Comparison of ENCODE assay signal across 17 cellular contexts in genomic region chr12:53483979-53484377, GRCh38. TPM values are rescaled to one million over a fixed set of nuclear protein-coding genes. Genes with fewer than 3 reads are reported as not detected.
DNase-seq lines count a peak whose midpoint lies in the region; ATAC-seq, FAIRE-seq and TF ChIP-seq lines count a peak whose summit lies in the region.
"Had no signal": no experiment of that assay in that cellular context is flagged by ENCODE, and none has a peak within 500 bp of the region (broad histone marks: within the 10 kb centered on the region; RNA-seq: fewer than 3 reads in every experiment).

No MANE protein-coding gene starts in this region.

- H3K36me3 ChIP-seq in MM.1S (replicated peaks; ENCODE audit: insufficient read depth, low read length) (peaks cover 22% of the 10 kb centered on the region; the same call in 1 of the 2 replicates), K562 (ENCODE audit: control insufficient read depth, insufficient read depth, low read length) (peaks cover 83% of the 10 kb centered on the region), osteoblast (ENCODE audit: insufficient read depth, low read length) (peaks cover 90% of the 10 kb centered on the region)

- no peak overlapping the region for H3K4me2 ChIP-seq in MM.1S (ENCODE audit: low read depth, low read length)
- H3K4me2 ChIP-seq in K562 (ENCODE audit: insufficient read depth, low read length): no peak overlapping the region
- H3K4me2 ChIP-seq in osteoblast (ENCODE audit: insufficient read depth, low read length): no peak overlapping the region
- H3K4me2 ChIP-seq: hepatocyte had no signal

- H3K9me1 ChIP-seq in K562 (ENCODE audit: control insufficient read depth, insufficient read depth, low read length): peaks cover 3% of the 10 kb centered on the region

- ATAC-seq in K562: no peak

- POLR2A ChIA-PET in K562 (lab: Yijun Ruan, JAX): interaction anchor here (0.6 to 7.1 kb wide), 6 partner anchors 8 to 428 kb away, joined by 3 to 99 read pairs (median 9); no protein-coding TSS in a partner anchor
- POLR2A ChIA-PET in GM10248 (lab: Yijun Ruan, JAX): interaction anchor here (0.9 kb wide), 1 partner anchor 10 kb away, joined by 3 read pairs; no protein-coding TSS in a partner anchor

- DNase-seq in DMS 273 (lab: John Stamatoyannopoulos, UW; ENCODE audit: unreplicated experiment) (peak; percentile 32), DMS 273 treated with DMSO at 0.1 percent for 48 hours (lab: John Stamatoyannopoulos, UW) (no peak), MM.1S (no peak), K562 (ENCODE audit: extremely low read depth in 1 of 4, low spot score in 3 of 4) (no peak), osteoblast (ENCODE audit: insufficient read length, low spot score, missing footprints) (peak; percentile 63), DMS79 (lab: John Stamatoyannopoulos, UW) (no peak), G401 (ENCODE audit: low spot score) (no peak), GM10248 (ENCODE audit: extremely low spot score) (no peak)
- DNase-seq: 8988T; activated CD4-positive, alpha-beta T cell treated with anti-CD3 and anti-CD28 coated beads, Interleukin-2, amount 50 U/mL, for 1 hour; esophagus squamous epithelium; left ventricle myocardium inferior; NCI-H2227 treated with DMSO at 0.1 percent for 48 hours; nucleus accumbens had no signal

- H3K9me3 ChIP-seq in MM.1S (replicated peaks; ENCODE audit: insufficient read depth, low read length): no peaks in the 10 kb centered on the region
- no peaks in the 10 kb centered on the region for H3K9me3 ChIP-seq in K562 (replicated peaks; ENCODE audit: control insufficient read depth, insufficient read depth, low read depth, low read length)
- H3K9me3 ChIP-seq in osteoblast (ENCODE audit: low read depth, low read length): no peaks in the 10 kb centered on the region
- H3K9me3 ChIP-seq: esophagus squamous epithelium, left ventricle myocardium inferior had no signal

- no TSS peak for BruUV-seq in K562 (replicated peaks; lab: Mats Ljungman, UMichigan)

- intact Hi-C loops in K562 (cut with micrococcal nuclease): no loop called here

- H4K20me1 ChIP-seq in MM.1S (ENCODE audit: insufficient read depth, low read length): peaks cover 7% of the 10 kb centered on the region; the same call in 1 of the 2 replicates
- H4K20me1 ChIP-seq in K562 (replicated peaks; ENCODE audit: control insufficient read depth, insufficient read depth, low read length): peaks cover 8% of the 10 kb centered on the region
- peaks cover 62% of the 10 kb centered on the region for H4K20me1 ChIP-seq in osteoblast (ENCODE audit: insufficient read depth, low read length)

- no peak for TF ChIP-seq EP300 in K562 (IDR thresholded peaks at IDR 0.05; ENCODE audit: low read length)

- peak overlapping the region; percentile 9; the same call in 1 of the 2 replicates for H3K27ac ChIP-seq in MM.1S (ENCODE audit: low read length)
- no peak overlapping the region for H3K27ac ChIP-seq in K562 (ENCODE audit: extremely low read depth, low read depth, low read length)
- peak overlapping the region; percentile 13 for H3K27ac ChIP-seq in osteoblast (ENCODE audit: low read depth, low read length)

- in situ Hi-C loops in K562 (cut with MboI) (no loop called here), G401 (cut with HindIII; ENCODE audit: low sequenced_read_pairs) (no loop called here)

- H3K9ac ChIP-seq in MM.1S (ENCODE audit: low read length) (no peak overlapping the region), K562 (ENCODE audit: insufficient read depth in 1 of 2, low read depth in 2 of 2, low read length in 2 of 2) (no peak overlapping the region)

- no peak overlapping the region for H3K4me3 ChIP-seq in MM.1S (ENCODE audit: low read length)
- no peak overlapping the region for H3K4me3 ChIP-seq in K562
- H3K4me3 ChIP-seq in osteoblast (ENCODE audit: insufficient read depth, low read length): no peak overlapping the region
- H3K4me3 ChIP-seq: esophagus squamous epithelium, hepatocyte, left ventricle myocardium inferior had no signal

- H2AFZ ChIP-seq in MM.1S (ENCODE audit: low read length) (no peak overlapping the region), K562 (ENCODE audit: low read depth, low read length) (no peak overlapping the region), osteoblast (ENCODE audit: low read length) (no peak overlapping the region)
- H2AFZ ChIP-seq: hepatocyte had no signal

- H3K4me1 ChIP-seq in MM.1S (ENCODE audit: low read length): peaks cover 19% of the 10 kb centered on the region
- H3K4me1 ChIP-seq in K562 (replicated peaks in 1 of 2; ENCODE audit: control insufficient read depth in 2 of 2, insufficient read depth in 2 of 2, low read length in 2 of 2): peaks cover 0 to 11% of the 10 kb centered on the region in 2 experiments; a peak in 2 of 5 replicates
- H3K4me1 ChIP-seq in osteoblast (ENCODE audit: insufficient read depth, low read length): peaks cover 29% of the 10 kb centered on the region

- TF ChIP-seq RAD21 in K562 (CRISPR knock-in tag; conservative IDR thresholded peaks at IDR 0.05 in 1 of 2, IDR thresholded peaks at IDR 0.05 in 1 of 2): no peak

- FAIRE-seq in K562 (lab: Jason Lieb, UNC): peak; percentile 26
- FAIRE-seq: colon had no signal

- H3K9me2 ChIP-seq in MM.1S (replicated peaks; ENCODE audit: insufficient read depth, low read length): no peaks in the 10 kb centered on the region

- H3K27me3 ChIP-seq in MM.1S (replicated peaks; ENCODE audit: insufficient read depth, low read length): no peaks in the 10 kb centered on the region
- H3K27me3 ChIP-seq in K562 (ENCODE audit: control insufficient read depth in 2 of 2, insufficient read depth in 2 of 2, low read length in 2 of 2): no peaks in the 10 kb centered on the region
- no peaks in the 10 kb centered on the region for H3K27me3 ChIP-seq in osteoblast (ENCODE audit: insufficient read depth, low read length)
- H3K27me3 ChIP-seq: esophagus squamous epithelium, hepatocyte had no signal

- TF ChIP-seq CTCF in MM.1S (IDR thresholded peaks at IDR 0.05; ENCODE audit: low read length) (no peak), K562 (IDR thresholded peaks at IDR 0.05 in 2 of 3, conservative IDR thresholded peaks at IDR 0.05 in 1 of 3; ENCODE audit: insufficient read depth in 2 of 3, low read depth in 1 of 3, low read length in 3 of 3) (no peak), osteoblast (IDR thresholded peaks at IDR 0.05; ENCODE audit: extremely low read depth, low read depth, low read length) (no peak), GM10248 (IDR thresholded peaks at IDR 0.05; ENCODE audit: control extremely low read depth, extremely low read depth, low read depth, missing control alignments) (no peak)

- H3F3A ChIP-seq in MM.1S (ENCODE audit: insufficient read depth, low read length): peaks cover 73% of the 10 kb centered on the region

- CTCF ChIA-PET in K562 (lab: Yijun Ruan, JAX; ENCODE audit: low intra/inter-chr PET ratio): no interaction called here
- CTCF ChIA-PET in GM10248 (lab: Yijun Ruan, JAX): interaction anchor here (1.3 to 3.0 kb wide), 4 partner anchors 11 to 132 kb away, joined by 4 to 20 read pairs (median 10); no protein-coding TSS in a partner anchor

- H3K79me2 ChIP-seq in MM.1S (ENCODE audit: low read length): peaks cover 26% of the 10 kb centered on the region
- H3K79me2 ChIP-seq in K562 (ENCODE audit: control insufficient read depth, insufficient read depth, low read length): 0 out of 3 replicates have a peak, but pooled peaks cover 3% of the 10 kb centered on the region
- peaks cover 35% of the 10 kb centered on the region for H3K79me2 ChIP-seq in osteoblast (ENCODE audit: insufficient read depth, low read length)

- TF ChIP-seq POLR2A in K562 (conservative IDR thresholded peaks at IDR 0.05): 0 out of 2 replicates have a peak, but pooled peaks have one; percentile 5

- 95% methylated on average over 4 of the region's 4 CpGs for WGBS in K562 (ENCODE audit: insufficient coverage, low coverage, missing lambda C conversion rate)

RNA-seq across cellular contexts. Expression of gene MAP3K12, which starts 15.3 kb away (rescaled TPM):
- 10.8 and 23.0 TPM in 2 replicates for total RNA-seq in K562 (2011; cell fraction: chromatin; rRNA removed; ENCODE audit: low replicate concordance)
- total RNA-seq in K562 (2011; cell fraction: nucleolus; rRNA removed): 12.2 and 17.2 TPM in 2 replicates
- total RNA-seq in K562 (2011; cell fraction: nucleoplasm; rRNA removed): 9.6 and 12.4 TPM in 2 replicates
- total RNA-seq in K562 (2014; rRNA removed): 1.1 and 1.3 TPM in 2 replicates
- 0.93 and 1.1 TPM in 2 replicates for total RNA-seq in K562 (2014; rRNA removed; fragmentation: Illumina TruSeq; extraction: Trizol)
- total RNA-seq in K562 (2015; rRNA removed; fragmentation: Illumina TruSeq; extraction: Trizol): 1.6 and 1.9 TPM in 2 replicates
- total RNA-seq in K562 (2021): 2.1 and 2.6 TPM in 2 replicates
- polyA plus RNA-seq in K562 (2011; rRNA removed): 1.7 and 2.2 TPM in 2 replicates
- 1.7 and 3.8 TPM in 2 replicates for polyA plus RNA-seq in K562 (2011; cell fraction: cytosol; rRNA removed)
- polyA plus RNA-seq in K562 (2011; cell fraction: nucleus; rRNA removed): 15.6 and 23.0 TPM in 2 replicates
- 4.6 and 6.4 TPM in 2 replicates for polyA plus RNA-seq in K562 (2012)
- polyA plus RNA-seq in K562 (2014; fragmentation: Illumina TruSeq; extraction: Trizol): 1.3 and 1.8 TPM in 2 replicates
- polyA plus RNA-seq in K562 (2014; fragmentation: Nextera tagmentation; extraction: Ambion mirVana): under 1 TPM; 0.10 to 0.46 TPM
- 1.1 and 2.4 TPM in 2 replicates for polyA plus RNA-seq in K562 (2014; rRNA removed)
- 1.8 and 2.8 TPM in 2 replicates for polyA minus RNA-seq in K562 (2011; rRNA and poly(A)+ RNA removed)
- polyA minus RNA-seq in K562 (2011; cell fraction: cytosol; rRNA and poly(A)+ RNA removed): 1.4 and 1.5 TPM in 2 replicates
- 3.4 TPM in 2 replicates for polyA minus RNA-seq in K562 (2011; cell fraction: nucleus; rRNA and poly(A)+ RNA removed)
- 49.6 and 51.9 TPM in 2 replicates for total RNA-seq in osteoblast
- total RNA-seq in G401 (2014; rRNA removed; shearing (Covaris generic)): 29.5 and 32.8 TPM in 2 replicates

RNA-seq across cellular contexts. Expression of gene TARBP2, which starts 17.1 kb away (rescaled TPM):
- 87.5 and 179 TPM in 2 replicates for total RNA-seq in K562 (2011; cell fraction: chromatin; rRNA removed; ENCODE audit: low replicate concordance)
- 124 and 126 TPM in 2 replicates for total RNA-seq in K562 (2011; cell fraction: nucleolus; rRNA removed)
- total RNA-seq in K562 (2011; cell fraction: nucleoplasm; rRNA removed): 113 and 115 TPM in 2 replicates
- 63.1 and 75.7 TPM in 2 replicates for total RNA-seq in K562 (2014; rRNA removed)
- total RNA-seq in K562 (2014; rRNA removed; fragmentation: Illumina TruSeq; extraction: Trizol): 21.0 and 25.2 TPM in 2 replicates
- total RNA-seq in K562 (2015; rRNA removed; fragmentation: Illumina TruSeq; extraction: Trizol): 54.6 and 56.5 TPM in 2 replicates
- 55.4 and 59.2 TPM in 2 replicates for total RNA-seq in K562 (2021)
- polyA plus RNA-seq in K562 (2011; rRNA removed): 40.4 and 55.0 TPM in 2 replicates
- polyA plus RNA-seq in K562 (2011; cell fraction: cytosol; rRNA removed): 69.6 and 99.9 TPM in 2 replicates
- 222 and 277 TPM in 2 replicates for polyA plus RNA-seq in K562 (2011; cell fraction: nucleus; rRNA removed)
- polyA plus RNA-seq in K562 (2012): 56.1 and 59.4 TPM in 2 replicates
- 44.6 and 51.6 TPM in 2 replicates for polyA plus RNA-seq in K562 (2014; fragmentation: Illumina TruSeq; extraction: Trizol)
- polyA plus RNA-seq in K562 (2014; fragmentation: Nextera tagmentation; extraction: Ambion mirVana): 10 to 100 TPM in 1 of 2 experiments, 1 to 10 TPM in 1; 5.6 to 16.6 TPM
- polyA plus RNA-seq in K562 (2014; rRNA removed): 68.7 and 69.0 TPM in 2 replicates
- polyA minus RNA-seq in K562 (2011; rRNA and poly(A)+ RNA removed): 20.1 and 22.4 TPM in 2 replicates
- 17.8 and 20.6 TPM in 2 replicates for polyA minus RNA-seq in K562 (2011; cell fraction: cytosol; rRNA and poly(A)+ RNA removed)
- 45.2 and 71.4 TPM in 2 replicates for polyA minus RNA-seq in K562 (2011; cell fraction: nucleus; rRNA and poly(A)+ RNA removed)
- 33.0 and 35.5 TPM in 2 replicates for total RNA-seq in osteoblast
- total RNA-seq in G401 (2014; rRNA removed; shearing (Covaris generic)): 117 and 119 TPM in 2 replicates

RNA-seq across cellular contexts. Expression of gene NPFF, which starts 23.3 kb away (rescaled TPM):
- not detected in 2 replicates for total RNA-seq in K562 (2011; cell fraction: chromatin; rRNA removed; ENCODE audit: low replicate concordance)
- total RNA-seq in K562 (2011; cell fraction: nucleolus; rRNA removed): not detected in 2 replicates
- not detected in 2 replicates for total RNA-seq in K562 (2011; cell fraction: nucleoplasm; rRNA removed)
- not detected in 2 replicates for total RNA-seq in K562 (2014; rRNA removed)
- total RNA-seq in K562 (2014; rRNA removed; fragmentation: Illumina TruSeq; extraction: Trizol): not detected in 2 replicates
- not detected in 2 replicates for total RNA-seq in K562 (2015; rRNA removed; fragmentation: Illumina TruSeq; extraction: Trizol)
- total RNA-seq in K562 (2021): not detected in 2 replicates
- polyA plus RNA-seq in K562 (2011; rRNA removed): not detected in 2 replicates
- 0.28 TPM in 1 of 2 replicates, not detected in the other for polyA plus RNA-seq in K562 (2011; cell fraction: cytosol; rRNA removed)
- not detected in 2 replicates for polyA plus RNA-seq in K562 (2011; cell fraction: nucleus; rRNA removed)
- 0.55 TPM in 1 of 2 replicates, not detected in the other for polyA plus RNA-seq in K562 (2012)
- 0.55 TPM in 1 of 2 replicates, not detected in the other for polyA plus RNA-seq in K562 (2014; fragmentation: Illumina TruSeq; extraction: Trizol)
- polyA plus RNA-seq in K562 (2014; fragmentation: Nextera tagmentation; extraction: Ambion mirVana): under 1 TPM in 1 of 2 experiments, not detected in 1; 0.15 TPM
- polyA plus RNA-seq in K562 (2014; rRNA removed): 1.2 TPM in 1 of 2 replicates, not detected in the other
- not detected in 2 replicates for polyA minus RNA-seq in K562 (2011; rRNA and poly(A)+ RNA removed)
- polyA minus RNA-seq in K562 (2011; cell fraction: cytosol; rRNA and poly(A)+ RNA removed): not detected in 2 replicates
- polyA minus RNA-seq in K562 (2011; cell fraction: nucleus; rRNA and poly(A)+ RNA removed): not detected in 2 replicates
- not detected in 2 replicates for total RNA-seq in osteoblast
- total RNA-seq in G401 (2014; rRNA removed; shearing (Covaris generic)): 10.7 TPM in 1 of 2 replicates, not detected in the other
- total RNA-seq: hepatocyte, HT-29, left ventricle myocardium inferior had no signal

RNA-seq across cellular contexts. Expression of gene PCBP2, which starts 32.1 kb away (rescaled TPM):
- total RNA-seq in K562 (2011; cell fraction: chromatin; rRNA removed; ENCODE audit: low replicate concordance): 880 and 1,252 TPM in 2 replicates
- 429 and 447 TPM in 2 replicates for total RNA-seq in K562 (2011; cell fraction: nucleolus; rRNA removed)
- total RNA-seq in K562 (2011; cell fraction: nucleoplasm; rRNA removed): 778 and 1,039 TPM in 2 replicates
- total RNA-seq in K562 (2014; rRNA removed) (130 and 137 TPM in 2 replicates), K562 (2014; rRNA removed; fragmentation: Illumina TruSeq; extraction: Trizol) (190 and 191 TPM in 2 replicates), K562 (2015; rRNA removed; fragmentation: Illumina TruSeq; extraction: Trizol) (181 and 194 TPM in 2 replicates), K562 (2021) (748 and 810 TPM in 2 replicates), osteoblast (247 and 293 TPM in 2 replicates)
- polyA plus RNA-seq in K562 (2011; rRNA removed) (340 and 350 TPM in 2 replicates), K562 (2014; fragmentation: Illumina TruSeq; extraction: Trizol) (802 and 831 TPM in 2 replicates), K562 (2014; fragmentation: Nextera tagmentation; extraction: Ambion mirVana) (100 to 1,000 TPM; 254 to 328 TPM), K562 (2014; rRNA removed) (356 and 362 TPM in 2 replicates)
- polyA plus RNA-seq in K562 (2011; cell fraction: cytosol; rRNA removed): 351 and 484 TPM in 2 replicates
- polyA plus RNA-seq in K562 (2011; cell fraction: nucleus; rRNA removed): 548 and 674 TPM in 2 replicates
- polyA plus RNA-seq in K562 (2012): 804 and 1,240 TPM in 2 replicates
- 583 and 666 TPM in 2 replicates for polyA minus RNA-seq in K562 (2011; rRNA and poly(A)+ RNA removed)
- polyA minus RNA-seq in K562 (2011; cell fraction: cytosol; rRNA and poly(A)+ RNA removed): 634 and 719 TPM in 2 replicates
- polyA minus RNA-seq in K562 (2011; cell fraction: nucleus; rRNA and poly(A)+ RNA removed): 190 and 332 TPM in 2 replicates
- 144 and 145 TPM in 2 replicates for total RNA-seq in G401 (2014; rRNA removed; shearing (Covaris generic))

RNA-seq across cellular contexts. Expression of gene PRR13, which starts 42.4 kb away (rescaled TPM):
- 126 and 173 TPM in 2 replicates for total RNA-seq in K562 (2011; cell fraction: chromatin; rRNA removed; ENCODE audit: low replicate concordance)
- 112 and 130 TPM in 2 replicates for total RNA-seq in K562 (2011; cell fraction: nucleolus; rRNA removed)
- 168 and 231 TPM in 2 replicates for total RNA-seq in K562 (2011; cell fraction: nucleoplasm; rRNA removed)
- total RNA-seq in K562 (2014; rRNA removed): 117 and 153 TPM in 2 replicates
- total RNA-seq in K562 (2014; rRNA removed; fragmentation: Illumina TruSeq; extraction: Trizol): 202 and 204 TPM in 2 replicates
- 226 and 244 TPM in 2 replicates for total RNA-seq in K562 (2015; rRNA removed; fragmentation: Illumina TruSeq; extraction: Trizol)
- total RNA-seq in K562 (2021): 329 and 341 TPM in 2 replicates
- polyA plus RNA-seq in K562 (2011; rRNA removed): 209 and 216 TPM in 2 replicates
- 197 and 292 TPM in 2 replicates for polyA plus RNA-seq in K562 (2011; cell fraction: cytosol; rRNA removed)
- polyA plus RNA-seq in K562 (2011; cell fraction: nucleus; rRNA removed): 86.9 and 121 TPM in 2 replicates
- polyA plus RNA-seq in K562 (2012): 406 and 466 TPM in 2 replicates
- polyA plus RNA-seq in K562 (2014; fragmentation: Illumina TruSeq; extraction: Trizol): 527 and 637 TPM in 2 replicates
- 100 to 1,000 TPM; 570 to 835 TPM for polyA plus RNA-seq in K562 (2014; fragmentation: Nextera tagmentation; extraction: Ambion mirVana)
- polyA plus RNA-seq in K562 (2014; rRNA removed): 285 and 301 TPM in 2 replicates
- polyA minus RNA-seq in K562 (2011; rRNA and poly(A)+ RNA removed): 115 and 148 TPM in 2 replicates
- polyA minus RNA-seq in K562 (2011; cell fraction: cytosol; rRNA and poly(A)+ RNA removed): 79.5 and 100 TPM in 2 replicates
- 31.2 and 56.0 TPM in 2 replicates for polyA minus RNA-seq in K562 (2011; cell fraction: nucleus; rRNA and poly(A)+ RNA removed)
- 55.0 and 64.2 TPM in 2 replicates for total RNA-seq in osteoblast
- 83.1 and 127 TPM in 2 replicates for total RNA-seq in G401 (2014; rRNA removed; shearing (Covaris generic))

Comparison
In these comparisons a context has a peak if more than half of its experiments do, and no peak if none do; other contexts are left out.
1. DNase-seq: peak in DMS 273 (single experiment) and osteoblast (single experiment); none in DMS 273 treated with DMSO at 0.1 percent for 48 hours (single experiment), MM.1S (single experiment), K562 (0 of 4), DMS79 (single experiment), G401 (single experiment) and GM10248 (single experiment).